In the genomic region with DNA sequence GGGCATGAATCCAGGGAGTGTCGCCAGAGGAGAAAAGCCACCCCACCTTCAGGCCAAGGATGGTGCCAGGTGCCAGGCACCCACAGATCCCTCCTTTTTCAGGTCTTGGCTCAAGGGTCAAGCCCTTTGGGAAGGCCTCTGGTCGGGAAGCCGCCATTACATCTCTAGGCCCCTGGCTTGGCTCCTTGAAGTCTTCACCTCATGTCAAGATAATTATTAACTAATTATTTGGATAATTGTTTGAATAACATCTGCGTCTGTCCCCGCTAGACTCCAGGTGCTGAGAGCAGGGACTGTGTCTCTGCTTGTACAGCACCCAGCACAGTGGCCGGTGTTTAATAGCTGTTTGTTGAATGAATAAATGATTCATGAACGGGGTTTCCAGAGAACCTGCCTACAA, we compare ENCODE assay signal across 1 cellular context.
TF ChIP-seq lines count a peak whose summit lies in the region.

No MANE protein-coding gene starts in this region.

TF ChIP-seq in H1, 55 proteins besides CTCF, POLR2A, EP300 and RAD21:
- TF ChIP-seq EGR1 (IDR thresholded peaks at IDR 0.05; ENCODE audit: borderline replicate concordance, low read depth, low read length) (no peak), CBX8 (IDR thresholded peaks at IDR 0.05; ENCODE audit: borderline replicate concordance, low read depth, low read length) (no peak), GTF2F1 (IDR thresholded peaks at IDR 0.05; ENCODE audit: borderline replicate concordance, low read depth, low read length) (no peak), KDM1A (IDR thresholded peaks at IDR 0.05; ENCODE audit: borderline replicate concordance, low read length) (no peak), CHD2 (IDR thresholded peaks at IDR 0.05; ENCODE audit: low read length) (no peak), TAF7 (optimal IDR thresholded peaks at IDR 0.05; ENCODE audit: borderline replicate concordance, low read depth, low read length) (no peak), JUN (IDR thresholded peaks at IDR 0.05; ENCODE audit: low read depth, low read length) (no peak)
- TF ChIP-seq, protein P1, sequence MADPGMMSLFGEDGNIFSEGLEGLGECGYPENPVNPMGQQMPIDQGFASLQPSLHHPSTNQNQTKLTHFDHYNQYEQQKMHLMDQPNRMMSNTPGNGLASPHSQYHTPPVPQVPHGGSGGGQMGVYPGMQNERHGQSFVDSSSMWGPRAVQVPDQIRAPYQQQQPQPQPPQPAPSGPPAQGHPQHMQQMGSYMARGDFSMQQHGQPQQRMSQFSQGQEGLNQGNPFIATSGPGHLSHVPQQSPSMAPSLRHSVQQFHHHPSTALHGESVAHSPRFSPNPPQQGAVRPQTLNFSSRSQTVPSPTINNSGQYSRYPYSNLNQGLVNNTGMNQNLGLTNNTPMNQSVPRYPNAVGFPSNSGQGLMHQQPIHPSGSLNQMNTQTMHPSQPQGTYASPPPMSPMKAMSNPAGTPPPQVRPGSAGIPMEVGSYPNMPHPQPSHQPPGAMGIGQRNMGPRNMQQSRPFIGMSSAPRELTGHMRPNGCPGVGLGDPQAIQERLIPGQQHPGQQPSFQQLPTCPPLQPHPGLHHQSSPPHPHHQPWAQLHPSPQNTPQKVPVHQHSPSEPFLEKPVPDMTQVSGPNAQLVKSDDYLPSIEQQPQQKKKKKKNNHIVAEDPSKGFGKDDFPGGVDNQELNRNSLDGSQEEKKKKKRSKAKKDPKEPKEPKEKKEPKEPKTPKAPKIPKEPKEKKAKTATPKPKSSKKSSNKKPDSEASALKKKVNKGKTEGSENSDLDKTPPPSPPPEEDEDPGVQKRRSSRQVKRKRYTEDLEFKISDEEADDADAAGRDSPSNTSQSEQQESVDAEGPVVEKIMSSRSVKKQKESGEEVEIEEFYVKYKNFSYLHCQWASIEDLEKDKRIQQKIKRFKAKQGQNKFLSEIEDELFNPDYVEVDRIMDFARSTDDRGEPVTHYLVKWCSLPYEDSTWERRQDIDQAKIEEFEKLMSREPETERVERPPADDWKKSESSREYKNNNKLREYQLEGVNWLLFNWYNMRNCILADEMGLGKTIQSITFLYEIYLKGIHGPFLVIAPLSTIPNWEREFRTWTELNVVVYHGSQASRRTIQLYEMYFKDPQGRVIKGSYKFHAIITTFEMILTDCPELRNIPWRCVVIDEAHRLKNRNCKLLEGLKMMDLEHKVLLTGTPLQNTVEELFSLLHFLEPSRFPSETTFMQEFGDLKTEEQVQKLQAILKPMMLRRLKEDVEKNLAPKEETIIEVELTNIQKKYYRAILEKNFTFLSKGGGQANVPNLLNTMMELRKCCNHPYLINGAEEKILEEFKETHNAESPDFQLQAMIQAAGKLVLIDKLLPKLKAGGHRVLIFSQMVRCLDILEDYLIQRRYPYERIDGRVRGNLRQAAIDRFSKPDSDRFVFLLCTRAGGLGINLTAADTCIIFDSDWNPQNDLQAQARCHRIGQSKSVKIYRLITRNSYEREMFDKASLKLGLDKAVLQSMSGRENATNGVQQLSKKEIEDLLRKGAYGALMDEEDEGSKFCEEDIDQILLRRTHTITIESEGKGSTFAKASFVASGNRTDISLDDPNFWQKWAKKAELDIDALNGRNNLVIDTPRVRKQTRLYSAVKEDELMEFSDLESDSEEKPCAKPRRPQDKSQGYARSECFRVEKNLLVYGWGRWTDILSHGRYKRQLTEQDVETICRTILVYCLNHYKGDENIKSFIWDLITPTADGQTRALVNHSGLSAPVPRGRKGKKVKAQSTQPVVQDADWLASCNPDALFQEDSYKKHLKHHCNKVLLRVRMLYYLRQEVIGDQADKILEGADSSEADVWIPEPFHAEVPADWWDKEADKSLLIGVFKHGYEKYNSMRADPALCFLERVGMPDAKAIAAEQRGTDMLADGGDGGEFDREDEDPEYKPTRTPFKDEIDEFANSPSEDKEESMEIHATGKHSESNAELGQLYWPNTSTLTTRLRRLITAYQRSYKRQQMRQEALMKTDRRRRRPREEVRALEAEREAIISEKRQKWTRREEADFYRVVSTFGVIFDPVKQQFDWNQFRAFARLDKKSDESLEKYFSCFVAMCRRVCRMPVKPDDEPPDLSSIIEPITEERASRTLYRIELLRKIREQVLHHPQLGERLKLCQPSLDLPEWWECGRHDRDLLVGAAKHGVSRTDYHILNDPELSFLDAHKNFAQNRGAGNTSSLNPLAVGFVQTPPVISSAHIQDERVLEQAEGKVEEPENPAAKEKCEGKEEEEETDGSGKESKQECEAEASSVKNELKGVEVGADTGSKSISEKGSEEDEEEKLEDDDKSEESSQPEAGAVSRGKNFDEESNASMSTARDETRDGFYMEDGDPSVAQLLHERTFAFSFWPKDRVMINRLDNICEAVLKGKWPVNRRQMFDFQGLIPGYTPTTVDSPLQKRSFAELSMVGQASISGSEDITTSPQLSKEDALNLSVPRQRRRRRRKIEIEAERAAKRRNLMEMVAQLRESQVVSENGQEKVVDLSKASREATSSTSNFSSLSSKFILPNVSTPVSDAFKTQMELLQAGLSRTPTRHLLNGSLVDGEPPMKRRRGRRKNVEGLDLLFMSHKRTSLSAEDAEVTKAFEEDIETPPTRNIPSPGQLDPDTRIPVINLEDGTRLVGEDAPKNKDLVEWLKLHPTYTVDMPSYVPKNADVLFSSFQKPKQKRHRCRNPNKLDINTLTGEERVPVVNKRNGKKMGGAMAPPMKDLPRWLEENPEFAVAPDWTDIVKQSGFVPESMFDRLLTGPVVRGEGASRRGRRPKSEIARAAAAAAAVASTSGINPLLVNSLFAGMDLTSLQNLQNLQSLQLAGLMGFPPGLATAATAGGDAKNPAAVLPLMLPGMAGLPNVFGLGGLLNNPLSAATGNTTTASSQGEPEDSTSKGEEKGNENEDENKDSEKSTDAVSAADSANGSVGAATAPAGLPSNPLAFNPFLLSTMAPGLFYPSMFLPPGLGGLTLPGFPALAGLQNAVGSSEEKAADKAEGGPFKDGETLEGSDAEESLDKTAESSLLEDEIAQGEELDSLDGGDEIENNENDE (IDR thresholded peaks at IDR 0.05; ENCODE audit: insufficient replicate concordance, low read length), result no peak
TF ChIP-seq in H1: peak in this region for 0.
